16 cellular contexts compared by ENCODE assay signal in genomic region chr2:80364511-80365212, GRCh38.
DNase-seq lines count a peak whose midpoint lies in the region; ATAC-seq, FAIRE-seq and TF ChIP-seq lines count a peak whose summit lies in the region.
"Had no signal": no experiment of that assay in that cellular context is flagged by ENCODE, and none has a peak within 500 bp of the region (broad histone marks: within the 10 kb centered on the region; RNA-seq: fewer than 3 reads in every experiment).

No MANE protein-coding gene starts in this region.

- H3K36me3 ChIP-seq in GM12878 (ENCODE audit: control insufficient read depth in 2 of 2, insufficient read depth in 2 of 2, low read length in 1 of 2) (no peaks in the 10 kb centered on the region), mesendoderm (ENCODE audit: control insufficient read depth, insufficient read depth, low read length) (no peaks in the 10 kb centered on the region)

- RAD21 ChIA-PET in GM12878 (lab: Charles Lee; ENCODE audit: unreplicated experiment), result interaction anchor here (0.6 to 1.9 kb wide), 11 partner anchors 11 to 145 kb away, joined by 3 to 9 read pairs (median 3); no protein-coding TSS in a partner anchor

- H3K4me3 ChIP-seq in GM12878 (no peak overlapping the region), mesendoderm (ENCODE audit: low read length) (no peak overlapping the region)

- SMC1A ChIA-PET in GM12878 (lab: Charles Lee; ENCODE audit: uncharacterized antibody, unreplicated experiment), result interaction anchor here (0.7 to 2.5 kb wide), 15 partner anchors 9 to 137 kb away, joined by 3 to 13 read pairs (median 4); no protein-coding TSS in a partner anchor

- no TSS peak for BruUV-seq in GM12878 (replicated peaks; lab: Mats Ljungman, UMichigan)

- H3K27ac ChIP-seq in GM12878 (ENCODE audit: control insufficient read depth, insufficient read depth) (no peak overlapping the region), mesendoderm (ENCODE audit: low read depth, low read length) (no peak overlapping the region)

- no peak overlapping the region for H2BK15ac ChIP-seq in mesendoderm (replicated peaks; ENCODE audit: low read depth)

- TF ChIP-seq POLR2A in GM12878 (IDR thresholded peaks at IDR 0.05; ENCODE audit: low read depth, low read length), result no peak

- no peak overlapping the region for H3K23ac ChIP-seq in mesendoderm (ENCODE audit: low read length)

- TF ChIP-seq EP300 in GM12878 (IDR thresholded peaks at IDR 0.05; ENCODE audit: borderline replicate concordance in 1 of 2, control insufficient read depth in 1 of 2, low read depth in 2 of 2, low read length in 2 of 2), result no peak

- H2AFZ ChIP-seq in GM12878 (ENCODE audit: control insufficient read depth, low read depth, low read length), result no peak overlapping the region

- H3K79me2 ChIP-seq in GM12878 (ENCODE audit: control insufficient read depth, insufficient read depth, low read length) (no peaks in the 10 kb centered on the region), mesendoderm (ENCODE audit: control insufficient read depth, insufficient read depth, low read length) (no peaks in the 10 kb centered on the region)

- no peak overlapping the region for H3K18ac ChIP-seq in mesendoderm (ENCODE audit: low read length)

- no peak for TF ChIP-seq RAD21 in GM12878 (IDR thresholded peaks at IDR 0.05; ENCODE audit: insufficient read depth, low read depth, low read length)

- H4K5ac ChIP-seq in mesendoderm (ENCODE audit: low read length), result peak overlapping the region; percentile 44

- H3K4me2 ChIP-seq in GM12878 (ENCODE audit: control insufficient read depth, insufficient read depth) (no peak overlapping the region), mesendoderm (ENCODE audit: low read length) (no peak overlapping the region)

- peak overlapping the region; percentile 44 for H2BK5ac ChIP-seq in mesendoderm (ENCODE audit: low read length)

- WGBS in GM12878 (ENCODE audit: insufficient coverage, insufficient replicate concordance, low lambda C conversion rate, missing lambda C conversion rate), result 49% methylated on average over 6 of the region's 6 CpGs
- 100% methylated on average over 2 of the region's 6 CpGs for WGBS in mesendoderm (ENCODE audit: extremely low coverage, insufficient coverage, low lambda C conversion rate)

- intact Hi-C loops in GM12878 (cut with micrococcal nuclease; ENCODE audit: unreplicated experiment), result no loop called here
- intact Hi-C loops in posterior vena cava (cut with DNase I), result no loop called here

- H2BK120ac ChIP-seq in mesendoderm (ENCODE audit: low read depth, low read length), result no peak overlapping the region

- H2AK5ac ChIP-seq in mesendoderm (ENCODE audit: low read length), result no peak overlapping the region

- no peak for TF ChIP-seq CTCF in GM12878 (IDR thresholded peaks at IDR 0.05 in 2 of 3, conservative IDR thresholded peaks at IDR 0.05 in 1 of 3; ENCODE audit: control insufficient read depth in 2 of 3, extremely low read depth in 1 of 3, insufficient read depth in 1 of 3, low read depth in 3 of 3, low read length in 3 of 3)

- FAIRE-seq in GM12878 (lab: Jason Lieb, UNC), result no peak
- FAIRE-seq: H54 had no signal

- CTCF ChIA-PET in GM12878 (lab: Yijun Ruan, JAX), result interaction anchor here (0.9 to 1.6 kb wide), 4 partner anchors 12 to 134 kb away, joined by 3 to 5 read pairs (median 4); no protein-coding TSS in a partner anchor

- H3K27me3 ChIP-seq in GM12878 (replicated peaks in 1 of 2; ENCODE audit: control insufficient read depth in 2 of 2, insufficient read depth in 2 of 2, low read length in 1 of 2), result no peaks in the 10 kb centered on the region
- no peaks in the 10 kb centered on the region for H3K27me3 ChIP-seq in mesendoderm (ENCODE audit: insufficient read depth, low read length, poor library complexity)

- no peaks in the 10 kb centered on the region for H4K20me1 ChIP-seq in GM12878 (ENCODE audit: control insufficient read depth, insufficient read depth)

- H3K9ac ChIP-seq in GM12878 (ENCODE audit: control insufficient read depth, insufficient read depth, low read length) (no peak overlapping the region), mesendoderm (ENCODE audit: low read length) (no peak overlapping the region)

- H3K4ac ChIP-seq in mesendoderm (ENCODE audit: low read depth, low read length), result no peak overlapping the region

- in situ Hi-C loops in GM12878 (cut with MboI), result no loop called here

- H3K56ac ChIP-seq in mesendoderm (ENCODE audit: low read length), result peak overlapping the region; percentile 52

- POLR2A ChIA-PET in GM12878 (lab: Charles Lee), result interaction anchor here (0.6 to 1.9 kb wide), 7 partner anchors 9 to 130 kb away, joined by 4 to 10 read pairs (median 5); no protein-coding TSS in a partner anchor

- peak; percentile 16; the same call in 2 of the 3 replicates for ATAC-seq in GM12878
- no peak for ATAC-seq in GM19463 (IDR thresholded peaks at IDR 0.05; ENCODE audit: unreplicated experiment)

- H3K79me1 ChIP-seq in mesendoderm (ENCODE audit: low read length), result no peaks in the 10 kb centered on the region

- H3K4me1 ChIP-seq in GM12878 (ENCODE audit: control insufficient read depth, insufficient read depth, low read length) (no peaks in the 10 kb centered on the region), mesendoderm (ENCODE audit: control insufficient read depth, low read depth, low read length) (peaks cover 19% of the 10 kb centered on the region)

- H4K8ac ChIP-seq in mesendoderm (ENCODE audit: low read depth, low read length), result no peak overlapping the region

- DNase-seq in ELF-1 (ENCODE audit: low read depth, low spot score), result peak; percentile 10
- peak; percentile 80 for DNase-seq in NCI-H69 (lab: John Stamatoyannopoulos, UW)
- DNase-seq in GM12878 (ENCODE audit: low read depth, low spot score), result no peak
- DNase-seq in mesendoderm, result peak; percentile 80
- DNase-seq in H4 (ENCODE audit: low spot score), result no peak
- DNase-seq in posterior vena cava (ENCODE audit: low spot score), result no peak
- DNase-seq: Calu3; CD4-positive, alpha-beta memory T cell; DMS79; MV-4-11; NCI-H1930; NCI-H510A treated with DMSO at 0.1 percent for 48 hours; RPMI8226; T-helper 2 cell had no signal

- no peaks in the 10 kb centered on the region for H3K9me3 ChIP-seq in GM12878 (replicated peaks; ENCODE audit: control insufficient read depth, insufficient read depth, low read length)

TF ChIP-seq in GM12878, 131 proteins besides CTCF, POLR2A, EP300 and RAD21:
- no peak for TF ChIP-seq NBN (IDR thresholded peaks at IDR 0.05)
- TF ChIP-seq TCF7 (IDR thresholded peaks at IDR 0.05; ENCODE audit: borderline replicate concordance), result no peak
- no peak for TF ChIP-seq SMAD1 (IDR thresholded peaks at IDR 0.05; ENCODE audit: low read depth, partially characterized antibody)
- TF ChIP-seq, protein P1, sequence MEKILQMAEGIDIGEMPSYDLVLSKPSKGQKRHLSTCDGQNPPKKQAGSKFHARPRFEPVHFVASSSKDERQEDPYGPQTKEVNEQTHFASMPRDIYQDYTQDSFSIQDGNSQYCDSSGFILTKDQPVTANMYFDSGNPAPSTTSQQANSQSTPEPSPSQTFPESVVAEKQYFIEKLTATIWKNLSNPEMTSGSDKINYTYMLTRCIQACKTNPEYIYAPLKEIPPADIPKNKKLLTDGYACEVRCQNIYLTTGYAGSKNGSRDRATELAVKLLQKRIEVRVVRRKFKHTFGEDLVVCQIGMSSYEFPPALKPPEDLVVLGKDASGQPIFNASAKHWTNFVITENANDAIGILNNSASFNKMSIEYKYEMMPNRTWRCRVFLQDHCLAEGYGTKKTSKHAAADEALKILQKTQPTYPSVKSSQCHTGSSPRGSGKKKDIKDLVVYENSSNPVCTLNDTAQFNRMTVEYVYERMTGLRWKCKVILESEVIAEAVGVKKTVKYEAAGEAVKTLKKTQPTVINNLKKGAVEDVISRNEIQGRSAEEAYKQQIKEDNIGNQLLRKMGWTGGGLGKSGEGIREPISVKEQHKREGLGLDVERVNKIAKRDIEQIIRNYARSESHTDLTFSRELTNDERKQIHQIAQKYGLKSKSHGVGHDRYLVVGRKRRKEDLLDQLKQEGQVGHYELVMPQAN (conservative IDR thresholded peaks at IDR 0.05), result no peak
- TF ChIP-seq CBX5 (IDR thresholded peaks at IDR 0.05; ENCODE audit: low read depth), result no peak
- TF ChIP-seq RCOR1 (conservative IDR thresholded peaks at IDR 0.05; ENCODE audit: low read depth, low read length), result no peak
- TF ChIP-seq, protein P2, sequence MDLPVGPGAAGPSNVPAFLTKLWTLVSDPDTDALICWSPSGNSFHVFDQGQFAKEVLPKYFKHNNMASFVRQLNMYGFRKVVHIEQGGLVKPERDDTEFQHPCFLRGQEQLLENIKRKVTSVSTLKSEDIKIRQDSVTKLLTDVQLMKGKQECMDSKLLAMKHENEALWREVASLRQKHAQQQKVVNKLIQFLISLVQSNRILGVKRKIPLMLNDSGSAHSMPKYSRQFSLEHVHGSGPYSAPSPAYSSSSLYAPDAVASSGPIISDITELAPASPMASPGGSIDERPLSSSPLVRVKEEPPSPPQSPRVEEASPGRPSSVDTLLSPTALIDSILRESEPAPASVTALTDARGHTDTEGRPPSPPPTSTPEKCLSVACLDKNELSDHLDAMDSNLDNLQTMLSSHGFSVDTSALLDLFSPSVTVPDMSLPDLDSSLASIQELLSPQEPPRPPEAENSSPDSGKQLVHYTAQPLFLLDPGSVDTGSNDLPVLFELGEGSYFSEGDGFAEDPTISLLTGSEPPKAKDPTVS (IDR thresholded peaks at IDR 0.05; ENCODE audit: low read depth, low read length), result no peak
- TF ChIP-seq BMI1 (IDR thresholded peaks at IDR 0.05; ENCODE audit: borderline replicate concordance), result no peak
- no peak for TF ChIP-seq RBBP5 (conservative IDR thresholded peaks at IDR 0.05)
- no peak for TF ChIP-seq USF1 (IDR thresholded peaks at IDR 0.05; ENCODE audit: borderline replicate concordance, extremely low read length, insufficient read depth, low read depth, low read length)
- no peak for TF ChIP-seq MXI1 (IDR thresholded peaks at IDR 0.05; ENCODE audit: low read depth, low read length)
- no peak for TF ChIP-seq PML (IDR thresholded peaks at IDR 0.05; ENCODE audit: low read length)
- TF ChIP-seq HDAC6 (IDR thresholded peaks at IDR 0.05; ENCODE audit: unreplicated experiment), result no peak

Comparison
In these comparisons a context has a peak if more than half of its experiments do, and no peak if none do; other contexts are left out.
1. DNase-seq: peak in ELF-1 (single experiment), NCI-H69 (single experiment) and mesendoderm (single experiment); none in GM12878 (single experiment), H4 (single experiment) and posterior vena cava (single experiment).